Comparison of ENCODE assay signal across 1 cellular context in genomic region chr16:89055313-89055712, GRCh38.
TF ChIP-seq lines count a peak whose summit lies in the region.

No MANE protein-coding gene starts in this region.

TF ChIP-seq in HepG2, 621 proteins besides CTCF, POLR2A, EP300 and RAD21:
- TF ChIP-seq, protein P1, sequence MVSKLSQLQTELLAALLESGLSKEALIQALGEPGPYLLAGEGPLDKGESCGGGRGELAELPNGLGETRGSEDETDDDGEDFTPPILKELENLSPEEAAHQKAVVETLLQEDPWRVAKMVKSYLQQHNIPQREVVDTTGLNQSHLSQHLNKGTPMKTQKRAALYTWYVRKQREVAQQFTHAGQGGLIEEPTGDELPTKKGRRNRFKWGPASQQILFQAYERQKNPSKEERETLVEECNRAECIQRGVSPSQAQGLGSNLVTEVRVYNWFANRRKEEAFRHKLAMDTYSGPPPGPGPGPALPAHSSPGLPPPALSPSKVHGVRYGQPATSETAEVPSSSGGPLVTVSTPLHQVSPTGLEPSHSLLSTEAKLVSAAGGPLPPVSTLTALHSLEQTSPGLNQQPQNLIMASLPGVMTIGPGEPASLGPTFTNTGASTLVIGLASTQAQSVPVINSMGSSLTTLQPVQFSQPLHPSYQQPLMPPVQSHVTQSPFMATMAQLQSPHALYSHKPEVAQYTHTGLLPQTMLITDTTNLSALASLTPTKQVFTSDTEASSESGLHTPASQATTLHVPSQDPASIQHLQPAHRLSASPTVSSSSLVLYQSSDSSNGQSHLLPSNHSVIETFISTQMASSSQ (IDR thresholded peaks at IDR 0.05; ENCODE audit: low read depth): no peak
- TF ChIP-seq, protein P1 (CRISPR knock-in tag; IDR thresholded peaks at IDR 0.05; ENCODE audit: borderline replicate concordance): no peak
- TF ChIP-seq SP1 (IDR thresholded peaks at IDR 0.05) (no peak), SP1 (CRISPR knock-in tag; IDR thresholded peaks at IDR 0.05) (no peak), MTF2 (CRISPR knock-in tag; IDR thresholded peaks at IDR 0.05; ENCODE audit: borderline replicate concordance) (0 out of 2 replicates have a peak, but pooled peaks have one; percentile 3), ZFP82 (CRISPR knock-in tag; IDR thresholded peaks at IDR 0.05; ENCODE audit: borderline replicate concordance) (no peak)
